Comparison of ENCODE assay signal across 1 cellular context in genomic region chr12:105275997-105276760, GRCh38.
TF ChIP-seq lines count a peak whose summit lies in the region.

No MANE protein-coding gene starts in this region.

TF ChIP-seq in H1, 55 proteins besides CTCF, POLR2A, EP300 and RAD21:
- TF ChIP-seq NANOG (IDR thresholded peaks at IDR 0.05; ENCODE audit: insufficient read depth, low read depth, low read length, poor library complexity, severe bottlenecking), result no peak
- TF ChIP-seq SIN3A (conservative IDR thresholded peaks at IDR 0.05 in 1 of 2, IDR thresholded peaks at IDR 0.05 in 1 of 2; ENCODE audit: low read depth in 1 of 2, low read length in 2 of 2), result no peak
- TF ChIP-seq, protein P1, sequence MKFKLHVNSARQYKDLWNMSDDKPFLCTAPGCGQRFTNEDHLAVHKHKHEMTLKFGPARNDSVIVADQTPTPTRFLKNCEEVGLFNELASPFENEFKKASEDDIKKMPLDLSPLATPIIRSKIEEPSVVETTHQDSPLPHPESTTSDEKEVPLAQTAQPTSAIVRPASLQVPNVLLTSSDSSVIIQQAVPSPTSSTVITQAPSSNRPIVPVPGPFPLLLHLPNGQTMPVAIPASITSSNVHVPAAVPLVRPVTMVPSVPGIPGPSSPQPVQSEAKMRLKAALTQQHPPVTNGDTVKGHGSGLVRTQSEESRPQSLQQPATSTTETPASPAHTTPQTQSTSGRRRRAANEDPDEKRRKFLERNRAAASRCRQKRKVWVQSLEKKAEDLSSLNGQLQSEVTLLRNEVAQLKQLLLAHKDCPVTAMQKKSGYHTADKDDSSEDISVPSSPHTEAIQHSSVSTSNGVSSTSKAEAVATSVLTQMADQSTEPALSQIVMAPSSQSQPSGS (IDR thresholded peaks at IDR 0.05; ENCODE audit: low read length), result no peak
- no peak for TF ChIP-seq YY1 (IDR thresholded peaks at IDR 0.05; ENCODE audit: low read depth, low read length)
- no peak for TF ChIP-seq EGR1 (IDR thresholded peaks at IDR 0.05; ENCODE audit: borderline replicate concordance, low read depth, low read length)
- TF ChIP-seq ZNF274 (IDR thresholded peaks at IDR 0.05; ENCODE audit: borderline replicate concordance, extremely low read depth, low read length), result no peak
- no peak for TF ChIP-seq CHD1 (IDR thresholded peaks at IDR 0.05; ENCODE audit: low read depth, low read length)
- TF ChIP-seq BCL11A (IDR thresholded peaks at IDR 0.05; ENCODE audit: low read depth in 2 of 2, low read length in 2 of 2), result no peak
- TF ChIP-seq SAP30 (IDR thresholded peaks at IDR 0.05; ENCODE audit: insufficient read depth, insufficient replicate concordance, low read length), result no peak
- no peak for TF ChIP-seq TAF7 (optimal IDR thresholded peaks at IDR 0.05; ENCODE audit: borderline replicate concordance, low read depth, low read length)
- no peak for TF ChIP-seq GTF2F1 (IDR thresholded peaks at IDR 0.05; ENCODE audit: borderline replicate concordance, low read depth, low read length)
- TF ChIP-seq SIX5 (IDR thresholded peaks at IDR 0.05; ENCODE audit: low read depth, low read length), result no peak
- no peak for TF ChIP-seq CEBPB (IDR thresholded peaks at IDR 0.05; ENCODE audit: low read depth, low read length)
- no peak for TF ChIP-seq CBX5 (IDR thresholded peaks at IDR 0.05; ENCODE audit: low read depth, low read length)
- TF ChIP-seq CTBP2 (IDR thresholded peaks at IDR 0.05; ENCODE audit: borderline replicate concordance, insufficient read depth, insufficient read length, low read length), result no peak
